In the genomic region with DNA sequence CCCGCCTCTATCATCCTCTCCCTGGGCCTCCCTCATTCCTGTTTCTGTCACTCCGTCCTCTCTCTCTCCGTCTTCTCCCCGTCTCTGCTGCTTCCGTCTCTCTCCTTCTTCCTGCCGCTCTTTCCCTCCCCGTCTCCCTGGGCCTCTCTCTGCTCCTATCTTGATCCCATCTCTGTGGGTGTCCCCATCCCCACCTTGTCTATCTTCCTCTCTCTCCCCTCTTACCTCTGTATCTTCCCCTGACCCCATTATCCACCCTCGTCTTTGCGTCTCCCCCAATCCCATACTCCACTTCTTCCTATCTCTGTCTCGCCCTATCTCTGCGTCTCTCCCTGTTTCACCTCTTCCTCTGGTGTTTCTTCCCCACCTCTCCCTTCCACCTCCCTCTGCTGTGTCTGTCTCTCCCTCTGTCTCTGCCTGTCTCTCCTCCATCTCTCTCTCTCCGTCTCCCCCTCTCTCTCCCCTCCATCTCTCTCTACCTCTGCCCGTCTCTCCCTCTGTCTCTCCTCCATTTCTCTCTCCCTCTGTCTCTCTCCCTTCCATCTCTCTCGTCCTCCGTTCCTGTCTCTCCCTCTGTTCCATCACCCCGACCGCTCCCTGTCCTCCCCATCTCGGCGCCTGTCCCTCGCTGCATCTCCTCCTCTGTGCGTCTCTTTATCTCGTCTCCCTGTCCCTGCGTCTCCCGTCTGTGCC, we compare ENCODE assay signal across 8 cellular contexts. TPM values are rescaled to one million over a fixed set of nuclear protein-coding genes. Genes with fewer than 3 reads are reported as not detected.
DNase-seq lines count a peak whose midpoint lies in the region; ATAC-seq and TF ChIP-seq lines count a peak whose summit lies in the region.

No MANE protein-coding gene starts in this region.

- ATAC-seq in HG03095 (IDR thresholded peaks at IDR 0.05; ENCODE audit: unreplicated experiment) (no peak), GM18867 (IDR thresholded peaks at IDR 0.05; ENCODE audit: unreplicated experiment) (no peak)

- no peak overlapping the region for H2AFZ ChIP-seq in OCI-LY7 (ENCODE audit: low read length)

- BruUV-seq in OCI-LY7 (replicated peaks; lab: Mats Ljungman, UMichigan), result no TSS peak

- DNase-seq in GM12864 (ENCODE audit: low read depth) (no peak), OCI-LY7 (ENCODE audit: low spot score) (no peak), epithelial cell of prostate (ENCODE audit: low read depth, low spot score) (no peak), retinal pigment epithelial cell (ENCODE audit: low read depth) (no peak), GM03348 (ENCODE audit: low spot score) (no peak), SHP77 (lab: John Stamatoyannopoulos, UW) (no peak)

- H3K9me2 ChIP-seq in OCI-LY7 (ENCODE audit: insufficient read depth, low read length), result no peaks in the 10 kb centered on the region

- no peak for TF ChIP-seq CTCF in GM12864 (IDR thresholded peaks at IDR 0.05; ENCODE audit: low read depth, low read length, missing control alignments)
- TF ChIP-seq CTCF in OCI-LY7 (conservative IDR thresholded peaks at IDR 0.05; ENCODE audit: low read length), result no peak
- TF ChIP-seq CTCF in retinal pigment epithelial cell (conservative IDR thresholded peaks at IDR 0.05; ENCODE audit: low read depth, low read length), result no peak

- H3K36me3 ChIP-seq in OCI-LY7 (ENCODE audit: insufficient read depth, low read length), result no peaks in the 10 kb centered on the region

- no peaks in the 10 kb centered on the region for H3K79me2 ChIP-seq in OCI-LY7 (ENCODE audit: insufficient read depth, low read depth, low read length)

- H3K4me2 ChIP-seq in OCI-LY7 (ENCODE audit: low read length), result peak overlapping the region; percentile 69

- CTCF ChIA-PET in OCI-LY7 (lab: Charles Lee; ENCODE audit: unreplicated experiment), result no interaction called here

- intact Hi-C loops in OCI-LY7 (cut with micrococcal nuclease; ENCODE audit: unreplicated experiment), result loop anchor here (2.0 kb wide), 1 partner anchor 77 kb away; a partner anchor contains a TSS

- POLR2A ChIA-PET in OCI-LY7 (lab: Charles Lee), result interaction anchor here (0.7 kb wide), 1 partner anchor 236 kb away, joined by 3 read pairs; no protein-coding TSS in a partner anchor

- H3K9me3 ChIP-seq in OCI-LY7 (ENCODE audit: low read length), result no peaks in the 10 kb centered on the region

- no peaks in the 10 kb centered on the region for H4K20me1 ChIP-seq in OCI-LY7 (ENCODE audit: insufficient read depth, low read length)

- H3K27ac ChIP-seq in OCI-LY7 (ENCODE audit: low read depth, low read length, poor library complexity, severe bottlenecking) (no peak overlapping the region), epithelial cell of prostate (peak overlapping the region; percentile 49)

- peaks cover 37% of the 10 kb centered on the region for H3K4me1 ChIP-seq in OCI-LY7 (ENCODE audit: insufficient read depth, low read length, poor library complexity, severe bottlenecking)

- H3K4me3 ChIP-seq in GM12864 (ENCODE audit: low read depth, low read length) (peak overlapping the region; percentile 61), OCI-LY7 (ENCODE audit: low read depth, low read length, poor library complexity, severe bottlenecking) (peak overlapping the region; percentile 62), retinal pigment epithelial cell (ENCODE audit: low read length) (peak overlapping the region; percentile 41)

RNA-seq across cellular contexts. Expression of a gene that starts 4.3 kb away (rescaled TPM):
- total RNA-seq in OCI-LY7 (2014; rRNA removed; shearing (Covaris generic)), result not detected in 2 replicates
- total RNA-seq in OCI-LY7 (2022), result 0.06 and 0.11 TPM in 2 replicates

RNA-seq across cellular contexts. Expression of a gene that starts 6.4 kb away (rescaled TPM):
- total RNA-seq in OCI-LY7 (2014; rRNA removed; shearing (Covaris generic)), result 26.2 and 38.8 TPM in 2 replicates
- 63.8 and 74.0 TPM in 2 replicates for total RNA-seq in OCI-LY7 (2022)

RNA-seq across cellular contexts. Expression of a gene that starts 33.6 kb away (rescaled TPM):
- 0.38 and 0.51 TPM in 2 replicates for total RNA-seq in OCI-LY7 (2014; rRNA removed; shearing (Covaris generic))
- 1.0 and 1.2 TPM in 2 replicates for total RNA-seq in OCI-LY7 (2022)

RNA-seq across cellular contexts. Expression of a gene that starts 34.0 kb away (rescaled TPM):
- 18.2 and 31.1 TPM in 2 replicates for total RNA-seq in OCI-LY7 (2014; rRNA removed; shearing (Covaris generic))
- total RNA-seq in OCI-LY7 (2022), result 31.4 and 37.9 TPM in 2 replicates

RNA-seq across cellular contexts. Expression of a gene that starts 48.0 kb away (rescaled TPM):
- 34.4 and 35.8 TPM in 2 replicates for total RNA-seq in OCI-LY7 (2014; rRNA removed; shearing (Covaris generic))
- total RNA-seq in OCI-LY7 (2022), result 26.3 and 32.1 TPM in 2 replicates
